In genomic region chr7:105906690-105907089, GRCh38 we compare ENCODE assay signal across 14 cellular contexts. TPM values are rescaled to one million over a fixed set of nuclear protein-coding genes. Genes with fewer than 3 reads are reported as not detected.
A peak's percentile ranks its signal among the peaks of the same experiment; 100 is the strongest.
DNase-seq lines count a peak whose midpoint lies in the region; ATAC-seq and TF ChIP-seq lines count a peak whose summit lies in the region.
"Had no signal": no experiment of that assay in that cellular context is flagged by ENCODE, and none has a peak within 500 bp of the region (broad histone marks: within the 10 kb centered on the region; RNA-seq: fewer than 3 reads in every experiment).

No MANE protein-coding gene starts in this region.

- no peak overlapping the region for H3K4me3 Mint-ChIP-seq in neural progenitor cell
- H3K4me3 Mint-ChIP-seq: T-cell had no signal

- peaks cover 10% of the 10 kb centered on the region for H3K36me3 Mint-ChIP-seq in neural progenitor cell

- no peak for TF ChIP-seq EP300 in SK-N-SH (IDR thresholded peaks at IDR 0.05; ENCODE audit: borderline replicate concordance in 1 of 2, low read depth in 1 of 2, low read length in 1 of 2)

- no peak for ATAC-seq in HG03439 (IDR thresholded peaks at IDR 0.05; ENCODE audit: unreplicated experiment)
- ATAC-seq: gastrocnemius medialis, T-cell had no signal

- POLR2A ChIA-PET in SK-N-SH (lab: Yijun Ruan, JAX): no interaction called here

- no peak overlapping the region for H3K9ac ChIP-seq in SK-N-SH
- no peak overlapping the region for H3K9ac ChIP-seq in neural progenitor cell

- no peak overlapping the region for H3K4me3 ChIP-seq in SK-N-SH (ENCODE audit: low read depth in 2 of 2, low read length in 1 of 2)
- no peak overlapping the region for H3K4me3 ChIP-seq in neural progenitor cell
- H3K4me3 ChIP-seq: gastrocnemius medialis, suprapubic skin had no signal

- H3K9me3 Mint-ChIP-seq in neural progenitor cell: peaks cover 9% of the 10 kb centered on the region

- H3K9me3 ChIP-seq in SK-N-SH: no peaks in the 10 kb centered on the region
- H3K9me3 ChIP-seq in neural progenitor cell (ENCODE audit: low read depth): no peaks in the 10 kb centered on the region
- H3K9me3 ChIP-seq: gastrocnemius medialis, suprapubic skin had no signal

- H3K27ac ChIP-seq in SK-N-SH (ENCODE audit: low read depth in 2 of 2, low read length in 1 of 2): peak overlapping the region in 1 of 2 experiments; percentile 14; a peak in 1 of 4 replicates
- no peak overlapping the region for H3K27ac ChIP-seq in neural progenitor cell
- H3K27ac ChIP-seq: gastrocnemius medialis, suprapubic skin had no signal

- in situ Hi-C loops in G401 (cut with HindIII; ENCODE audit: low sequenced_read_pairs): no loop called here

- no peak for TF ChIP-seq RAD21 in SK-N-SH (IDR thresholded peaks at IDR 0.05; ENCODE audit: low read length)

- H3K9me2 ChIP-seq in SK-N-SH: no peaks in the 10 kb centered on the region

- no peak for TF ChIP-seq CTCF in SK-N-SH (IDR thresholded peaks at IDR 0.05)
- TF ChIP-seq CTCF in neural progenitor cell (IDR thresholded peaks at IDR 0.05): no peak

- WGBS in SK-N-SH (ENCODE audit: low lambda C conversion rate): 50% methylated on average over 2 of the region's 2 CpGs

- H3K36me3 ChIP-seq in SK-N-SH (replicated peaks in 1 of 2; ENCODE audit: control insufficient read depth in 1 of 2, insufficient read depth in 2 of 2, low read length in 1 of 2): peaks cover 0 to 5% of the 10 kb centered on the region in 2 experiments
- H3K36me3 ChIP-seq in neural progenitor cell: no peaks in the 10 kb centered on the region
- H3K36me3 ChIP-seq: gastrocnemius medialis, suprapubic skin had no signal

- H3K27me3 ChIP-seq in SK-N-SH (ENCODE audit: insufficient read depth) (no peaks in the 10 kb centered on the region), neural progenitor cell (no peaks in the 10 kb centered on the region)
- H3K27me3 ChIP-seq: gastrocnemius medialis, suprapubic skin had no signal

- H4K20me1 ChIP-seq in SK-N-SH (ENCODE audit: insufficient read depth) (no peaks in the 10 kb centered on the region), neural progenitor cell (ENCODE audit: low read depth) (no peaks in the 10 kb centered on the region)

- no peaks in the 10 kb centered on the region for H3K27me3 Mint-ChIP-seq in neural progenitor cell (ENCODE audit: insufficient read depth, low read depth)
- H3K27me3 Mint-ChIP-seq: T-cell had no signal

- H3K4me1 ChIP-seq in SK-N-SH (ENCODE audit: control insufficient read depth in 1 of 2, insufficient read depth in 2 of 2, low read depth in 1 of 2, low read length in 1 of 2) (peaks cover 0 to 13% of the 10 kb centered on the region in 2 experiments; a peak in 1 of 4 replicates), neural progenitor cell (peaks cover 12% of the 10 kb centered on the region)
- H3K4me1 ChIP-seq: gastrocnemius medialis, suprapubic skin had no signal

- peak; percentile 10 for DNase-seq in A172 (ENCODE audit: low spot score)
- DNase-seq in G401 (ENCODE audit: low spot score): peak; percentile 94
- no peak for DNase-seq in SK-N-SH
- DNase-seq in globus pallidus (ENCODE audit: low spot score): peak; percentile 9
- DNase-seq in neural progenitor cell (ENCODE audit: low spot score): no peak
- DNase-seq in NCI-H2081 treated with DMSO at 0.1 percent for 48 hours (lab: John Stamatoyannopoulos, UW): no peak
- DNase-seq: activated CD4-positive, alpha-beta T cell treated with anti-CD3 and anti-CD28 coated beads for 48 hours; gastrocnemius medialis; HCEC 1CT; NCI-H1436 treated with DMSO at 0.1 percent for 48 hours; stimulated activated CD4-positive, alpha-beta T cell treated with anti-CD3 and anti-CD28 coated beads, Interleukin-15, amount 100 ng/mL, for 24 hours; T-cell had no signal

- H3K4me2 ChIP-seq in SK-N-SH (no peak overlapping the region), neural progenitor cell (no peak overlapping the region)

- H2AFZ ChIP-seq in SK-N-SH (ENCODE audit: low read depth) (no peak overlapping the region), neural progenitor cell (replicated peaks) (no peak overlapping the region)

- peaks cover 13% of the 10 kb centered on the region for H3K4me1 Mint-ChIP-seq in neural progenitor cell

- no peak overlapping the region for H3K27ac Mint-ChIP-seq in neural progenitor cell
- H3K27ac Mint-ChIP-seq: T-cell had no signal

- H3K79me2 ChIP-seq in SK-N-SH (ENCODE audit: insufficient read depth) (no peaks in the 10 kb centered on the region), neural progenitor cell (ENCODE audit: low read depth) (no peaks in the 10 kb centered on the region)

- H3F3A ChIP-seq in SK-N-SH (replicated peaks; ENCODE audit: insufficient read depth) (peaks cover 4% of the 10 kb centered on the region), neural progenitor cell (ENCODE audit: low read depth) (peaks cover 7% of the 10 kb centered on the region)

- CTCF ChIA-PET in SK-N-SH (lab: Yijun Ruan, JAX): interaction anchor here (1.0 to 3.9 kb wide), 3 partner anchors 29 to 136 kb away, joined by 3 to 20 read pairs (median 10); no protein-coding TSS in a partner anchor

TF ChIP-seq in SK-N-SH, 30 proteins besides CTCF, POLR2A, EP300 and RAD21:
- TF ChIP-seq NFIC (IDR thresholded peaks at IDR 0.05; ENCODE audit: borderline replicate concordance) (peak; percentile 45; the same call in 1 of the 2 replicates), USF2 (IDR thresholded peaks at IDR 0.05; ENCODE audit: borderline replicate concordance, low read depth, low read length) (no peak), NRF1 (IDR thresholded peaks at IDR 0.05; ENCODE audit: low read depth, low read length) (no peak), RFX5 (IDR thresholded peaks at IDR 0.05; ENCODE audit: low read length) (no peak), GATA2 (CRISPR knock-in tag; IDR thresholded peaks at IDR 0.05) (no peak)
- TF ChIP-seq, protein P1, sequence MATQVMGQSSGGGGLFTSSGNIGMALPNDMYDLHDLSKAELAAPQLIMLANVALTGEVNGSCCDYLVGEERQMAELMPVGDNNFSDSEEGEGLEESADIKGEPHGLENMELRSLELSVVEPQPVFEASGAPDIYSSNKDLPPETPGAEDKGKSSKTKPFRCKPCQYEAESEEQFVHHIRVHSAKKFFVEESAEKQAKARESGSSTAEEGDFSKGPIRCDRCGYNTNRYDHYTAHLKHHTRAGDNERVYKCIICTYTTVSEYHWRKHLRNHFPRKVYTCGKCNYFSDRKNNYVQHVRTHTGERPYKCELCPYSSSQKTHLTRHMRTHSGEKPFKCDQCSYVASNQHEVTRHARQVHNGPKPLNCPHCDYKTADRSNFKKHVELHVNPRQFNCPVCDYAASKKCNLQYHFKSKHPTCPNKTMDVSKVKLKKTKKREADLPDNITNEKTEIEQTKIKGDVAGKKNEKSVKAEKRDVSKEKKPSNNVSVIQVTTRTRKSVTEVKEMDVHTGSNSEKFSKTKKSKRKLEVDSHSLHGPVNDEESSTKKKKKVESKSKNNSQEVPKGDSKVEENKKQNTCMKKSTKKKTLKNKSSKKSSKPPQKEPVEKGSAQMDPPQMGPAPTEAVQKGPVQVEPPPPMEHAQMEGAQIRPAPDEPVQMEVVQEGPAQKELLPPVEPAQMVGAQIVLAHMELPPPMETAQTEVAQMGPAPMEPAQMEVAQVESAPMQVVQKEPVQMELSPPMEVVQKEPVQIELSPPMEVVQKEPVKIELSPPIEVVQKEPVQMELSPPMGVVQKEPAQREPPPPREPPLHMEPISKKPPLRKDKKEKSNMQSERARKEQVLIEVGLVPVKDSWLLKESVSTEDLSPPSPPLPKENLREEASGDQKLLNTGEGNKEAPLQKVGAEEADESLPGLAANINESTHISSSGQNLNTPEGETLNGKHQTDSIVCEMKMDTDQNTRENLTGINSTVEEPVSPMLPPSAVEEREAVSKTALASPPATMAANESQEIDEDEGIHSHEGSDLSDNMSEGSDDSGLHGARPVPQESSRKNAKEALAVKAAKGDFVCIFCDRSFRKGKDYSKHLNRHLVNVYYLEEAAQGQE (IDR thresholded peaks at IDR 0.05; ENCODE audit: low read depth, low read length): no peak

RNA-seq across cellular contexts. Expression of gene ATXN7L1, which starts 30.3 kb away (rescaled TPM):
- total RNA-seq in A172 (2014; rRNA removed; shearing (Covaris generic)): 1.6 and 10.2 TPM in 2 replicates
- 0.44 and 4.4 TPM in 2 replicates for total RNA-seq in G401 (2014; rRNA removed; shearing (Covaris generic))
- polyA plus RNA-seq in SK-N-SH (2012; rRNA removed): 6.0 and 6.2 TPM in 2 replicates
- 6.9 and 9.9 TPM in 2 replicates for polyA plus RNA-seq in SK-N-SH (2012; cell fraction: cytosol; rRNA removed)
- 7.5 and 8.7 TPM in 2 replicates for polyA plus RNA-seq in SK-N-SH (2012; cell fraction: nucleus; rRNA removed)
- 5.9 and 8.6 TPM in 2 replicates for total RNA-seq in neural progenitor cell (ENCODE audit: low replicate concordance)

RNA-seq across cellular contexts. Expression of gene CDHR3, which starts 56.4 kb away (rescaled TPM):
- 0.10 and 0.14 TPM in 2 replicates for total RNA-seq in A172 (2014; rRNA removed; shearing (Covaris generic))
- 1.8 TPM in 1 of 2 replicates, not detected in the other for total RNA-seq in G401 (2014; rRNA removed; shearing (Covaris generic))
- 7.5 and 9.7 TPM in 2 replicates for polyA plus RNA-seq in SK-N-SH (2012; rRNA removed)
- polyA plus RNA-seq in SK-N-SH (2012; cell fraction: cytosol; rRNA removed): 4.4 and 5.6 TPM in 2 replicates
- 24.2 and 29.5 TPM in 2 replicates for polyA plus RNA-seq in SK-N-SH (2012; cell fraction: nucleus; rRNA removed)
- 1.4 and 3.7 TPM in 2 replicates for total RNA-seq in neural progenitor cell (ENCODE audit: low replicate concordance)

Comparison
In these comparisons a context has a peak if more than half of its experiments do, and no peak if none do; other contexts are left out.
1. DNase-seq: peak in A172 (single experiment), G401 (single experiment) and globus pallidus (single experiment); none in SK-N-SH (single experiment), neural progenitor cell (single experiment) and NCI-H2081 treated with DMSO at 0.1 percent for 48 hours (single experiment).